Comparison of ENCODE assay signal across 1 cellular context in the genomic region with DNA sequence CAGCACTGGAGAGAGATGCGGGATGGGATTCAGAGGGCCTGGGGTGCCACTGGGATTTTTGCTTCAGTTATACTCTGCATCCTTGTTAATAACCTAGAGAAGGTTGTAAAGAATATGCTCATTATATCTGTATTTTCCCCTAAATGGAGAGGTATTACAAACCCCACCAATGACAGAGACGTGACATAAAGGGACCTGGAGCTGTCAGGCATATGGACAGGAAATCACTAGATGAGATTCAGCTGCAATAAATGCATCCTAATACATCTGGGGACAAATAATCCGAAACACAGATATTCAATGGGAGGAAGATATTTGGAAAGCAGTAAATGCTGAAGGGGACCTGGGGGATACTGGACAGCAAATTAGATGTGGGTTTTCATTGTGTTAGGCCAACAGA.
TF ChIP-seq lines count a peak whose summit lies in the region.

No MANE protein-coding gene starts in this region.

TF ChIP-seq in H1, 55 proteins besides CTCF, POLR2A, EP300 and RAD21:
- no peak for TF ChIP-seq POLR2AphosphoS5 (IDR thresholded peaks at IDR 0.05; ENCODE audit: low read depth, low read length)
- TF ChIP-seq KDM4A (IDR thresholded peaks at IDR 0.05; ENCODE audit: low read depth, low read length, severe bottlenecking) = no peak
- TF ChIP-seq RFX5 (IDR thresholded peaks at IDR 0.05; ENCODE audit: borderline replicate concordance, low read depth, low read length) = no peak
- no peak for TF ChIP-seq TCF12 (IDR thresholded peaks at IDR 0.05; ENCODE audit: low read depth, low read length)
- TF ChIP-seq, protein P1, sequence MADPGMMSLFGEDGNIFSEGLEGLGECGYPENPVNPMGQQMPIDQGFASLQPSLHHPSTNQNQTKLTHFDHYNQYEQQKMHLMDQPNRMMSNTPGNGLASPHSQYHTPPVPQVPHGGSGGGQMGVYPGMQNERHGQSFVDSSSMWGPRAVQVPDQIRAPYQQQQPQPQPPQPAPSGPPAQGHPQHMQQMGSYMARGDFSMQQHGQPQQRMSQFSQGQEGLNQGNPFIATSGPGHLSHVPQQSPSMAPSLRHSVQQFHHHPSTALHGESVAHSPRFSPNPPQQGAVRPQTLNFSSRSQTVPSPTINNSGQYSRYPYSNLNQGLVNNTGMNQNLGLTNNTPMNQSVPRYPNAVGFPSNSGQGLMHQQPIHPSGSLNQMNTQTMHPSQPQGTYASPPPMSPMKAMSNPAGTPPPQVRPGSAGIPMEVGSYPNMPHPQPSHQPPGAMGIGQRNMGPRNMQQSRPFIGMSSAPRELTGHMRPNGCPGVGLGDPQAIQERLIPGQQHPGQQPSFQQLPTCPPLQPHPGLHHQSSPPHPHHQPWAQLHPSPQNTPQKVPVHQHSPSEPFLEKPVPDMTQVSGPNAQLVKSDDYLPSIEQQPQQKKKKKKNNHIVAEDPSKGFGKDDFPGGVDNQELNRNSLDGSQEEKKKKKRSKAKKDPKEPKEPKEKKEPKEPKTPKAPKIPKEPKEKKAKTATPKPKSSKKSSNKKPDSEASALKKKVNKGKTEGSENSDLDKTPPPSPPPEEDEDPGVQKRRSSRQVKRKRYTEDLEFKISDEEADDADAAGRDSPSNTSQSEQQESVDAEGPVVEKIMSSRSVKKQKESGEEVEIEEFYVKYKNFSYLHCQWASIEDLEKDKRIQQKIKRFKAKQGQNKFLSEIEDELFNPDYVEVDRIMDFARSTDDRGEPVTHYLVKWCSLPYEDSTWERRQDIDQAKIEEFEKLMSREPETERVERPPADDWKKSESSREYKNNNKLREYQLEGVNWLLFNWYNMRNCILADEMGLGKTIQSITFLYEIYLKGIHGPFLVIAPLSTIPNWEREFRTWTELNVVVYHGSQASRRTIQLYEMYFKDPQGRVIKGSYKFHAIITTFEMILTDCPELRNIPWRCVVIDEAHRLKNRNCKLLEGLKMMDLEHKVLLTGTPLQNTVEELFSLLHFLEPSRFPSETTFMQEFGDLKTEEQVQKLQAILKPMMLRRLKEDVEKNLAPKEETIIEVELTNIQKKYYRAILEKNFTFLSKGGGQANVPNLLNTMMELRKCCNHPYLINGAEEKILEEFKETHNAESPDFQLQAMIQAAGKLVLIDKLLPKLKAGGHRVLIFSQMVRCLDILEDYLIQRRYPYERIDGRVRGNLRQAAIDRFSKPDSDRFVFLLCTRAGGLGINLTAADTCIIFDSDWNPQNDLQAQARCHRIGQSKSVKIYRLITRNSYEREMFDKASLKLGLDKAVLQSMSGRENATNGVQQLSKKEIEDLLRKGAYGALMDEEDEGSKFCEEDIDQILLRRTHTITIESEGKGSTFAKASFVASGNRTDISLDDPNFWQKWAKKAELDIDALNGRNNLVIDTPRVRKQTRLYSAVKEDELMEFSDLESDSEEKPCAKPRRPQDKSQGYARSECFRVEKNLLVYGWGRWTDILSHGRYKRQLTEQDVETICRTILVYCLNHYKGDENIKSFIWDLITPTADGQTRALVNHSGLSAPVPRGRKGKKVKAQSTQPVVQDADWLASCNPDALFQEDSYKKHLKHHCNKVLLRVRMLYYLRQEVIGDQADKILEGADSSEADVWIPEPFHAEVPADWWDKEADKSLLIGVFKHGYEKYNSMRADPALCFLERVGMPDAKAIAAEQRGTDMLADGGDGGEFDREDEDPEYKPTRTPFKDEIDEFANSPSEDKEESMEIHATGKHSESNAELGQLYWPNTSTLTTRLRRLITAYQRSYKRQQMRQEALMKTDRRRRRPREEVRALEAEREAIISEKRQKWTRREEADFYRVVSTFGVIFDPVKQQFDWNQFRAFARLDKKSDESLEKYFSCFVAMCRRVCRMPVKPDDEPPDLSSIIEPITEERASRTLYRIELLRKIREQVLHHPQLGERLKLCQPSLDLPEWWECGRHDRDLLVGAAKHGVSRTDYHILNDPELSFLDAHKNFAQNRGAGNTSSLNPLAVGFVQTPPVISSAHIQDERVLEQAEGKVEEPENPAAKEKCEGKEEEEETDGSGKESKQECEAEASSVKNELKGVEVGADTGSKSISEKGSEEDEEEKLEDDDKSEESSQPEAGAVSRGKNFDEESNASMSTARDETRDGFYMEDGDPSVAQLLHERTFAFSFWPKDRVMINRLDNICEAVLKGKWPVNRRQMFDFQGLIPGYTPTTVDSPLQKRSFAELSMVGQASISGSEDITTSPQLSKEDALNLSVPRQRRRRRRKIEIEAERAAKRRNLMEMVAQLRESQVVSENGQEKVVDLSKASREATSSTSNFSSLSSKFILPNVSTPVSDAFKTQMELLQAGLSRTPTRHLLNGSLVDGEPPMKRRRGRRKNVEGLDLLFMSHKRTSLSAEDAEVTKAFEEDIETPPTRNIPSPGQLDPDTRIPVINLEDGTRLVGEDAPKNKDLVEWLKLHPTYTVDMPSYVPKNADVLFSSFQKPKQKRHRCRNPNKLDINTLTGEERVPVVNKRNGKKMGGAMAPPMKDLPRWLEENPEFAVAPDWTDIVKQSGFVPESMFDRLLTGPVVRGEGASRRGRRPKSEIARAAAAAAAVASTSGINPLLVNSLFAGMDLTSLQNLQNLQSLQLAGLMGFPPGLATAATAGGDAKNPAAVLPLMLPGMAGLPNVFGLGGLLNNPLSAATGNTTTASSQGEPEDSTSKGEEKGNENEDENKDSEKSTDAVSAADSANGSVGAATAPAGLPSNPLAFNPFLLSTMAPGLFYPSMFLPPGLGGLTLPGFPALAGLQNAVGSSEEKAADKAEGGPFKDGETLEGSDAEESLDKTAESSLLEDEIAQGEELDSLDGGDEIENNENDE (IDR thresholded peaks at IDR 0.05; ENCODE audit: insufficient replicate concordance, low read length) = no peak
- TF ChIP-seq, protein P2, sequence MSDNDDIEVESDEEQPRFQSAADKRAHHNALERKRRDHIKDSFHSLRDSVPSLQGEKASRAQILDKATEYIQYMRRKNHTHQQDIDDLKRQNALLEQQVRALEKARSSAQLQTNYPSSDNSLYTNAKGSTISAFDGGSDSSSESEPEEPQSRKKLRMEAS (IDR thresholded peaks at IDR 0.05) = no peak
- TF ChIP-seq PHF8 (conservative IDR thresholded peaks at IDR 0.05; ENCODE audit: low read depth, low read length) = no peak
- no peak for TF ChIP-seq GABPA (IDR thresholded peaks at IDR 0.05; ENCODE audit: borderline replicate concordance, insufficient read depth, low read length)
- TF ChIP-seq CHD2 (IDR thresholded peaks at IDR 0.05; ENCODE audit: low read length) = no peak
- TF ChIP-seq EZH2 (IDR thresholded peaks at IDR 0.05; ENCODE audit: low read depth, low read length, severe bottlenecking) = no peak
